In the genomic region with DNA sequence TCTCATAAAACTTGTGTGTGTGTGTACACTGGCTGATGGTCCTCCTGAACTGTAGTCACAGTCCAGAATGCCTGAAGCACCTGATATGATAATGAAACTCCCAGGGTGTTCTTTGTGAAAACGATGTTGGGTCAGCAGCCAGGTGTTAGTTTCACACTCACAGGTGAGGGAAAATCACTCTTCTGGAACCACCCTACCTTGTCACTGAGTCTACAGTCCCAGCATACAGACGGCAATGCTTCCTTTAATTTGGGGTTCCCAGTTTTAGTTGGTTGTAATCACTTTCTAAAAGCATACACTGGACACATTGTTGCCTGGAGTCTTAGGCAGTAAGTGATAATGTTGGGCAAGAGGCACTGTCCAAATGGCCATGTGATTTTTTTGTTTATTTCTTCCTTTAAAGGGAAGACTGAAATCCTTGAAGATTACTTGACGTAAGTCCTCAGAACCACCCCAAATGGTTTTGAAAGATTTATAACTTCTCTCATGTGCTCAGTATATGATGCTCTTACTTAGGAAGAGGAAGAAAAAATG, we compare ENCODE assay signal across 8 cellular contexts. TPM values are rescaled to one million over a fixed set of nuclear protein-coding genes. Genes with fewer than 3 reads are reported as not detected.
DNase-seq lines count a peak whose midpoint lies in the region; ATAC-seq and TF ChIP-seq lines count a peak whose summit lies in the region.

No MANE protein-coding gene starts in this region.

- peak; percentile 74 for ATAC-seq in GM19043 (IDR thresholded peaks at IDR 0.05; ENCODE audit: low read depth, unreplicated experiment)
- ATAC-seq in HG03025 (IDR thresholded peaks at IDR 0.05; ENCODE audit: low FRiP score, unreplicated experiment): peak; percentile 83

- H3K4me1 ChIP-seq in adrenal gland (replicated peaks in 1 of 2): peaks cover 54 to 80% of the 10 kb centered on the region in 2 donors
- H3K4me1 ChIP-seq in rectal smooth muscle tissue (ENCODE audit: control insufficient read depth, insufficient read depth, low read length): peaks cover 6% of the 10 kb centered on the region

- H3K36me3 ChIP-seq in adrenal gland (replicated peaks in 1 of 2) (no peaks in the 10 kb centered on the region), rectal smooth muscle tissue (ENCODE audit: control insufficient read depth, insufficient read depth, low read length) (no peaks in the 10 kb centered on the region)

- no peak overlapping the region for H3K9ac ChIP-seq in rectal smooth muscle tissue (ENCODE audit: low read length)

- H3K4me3 ChIP-seq in adrenal gland (no peak overlapping the region), rectal smooth muscle tissue (ENCODE audit: low read length) (no peak overlapping the region)

- H3K27me3 ChIP-seq in adrenal gland: no peaks in the 10 kb centered on the region
- H3K27me3 ChIP-seq in rectal smooth muscle tissue (ENCODE audit: control insufficient read depth, insufficient read depth, low read length): no peaks in the 10 kb centered on the region

- intact Hi-C loops in adrenal gland (cut with DNase I): no loop called here

- peak overlapping the region in 4 of 5 donors; percentile 45 to 88 (median 66) for H3K27ac ChIP-seq in adrenal gland
- H3K27ac ChIP-seq in rectal smooth muscle tissue (ENCODE audit: low read depth, low read length): peak overlapping the region; percentile 41

- no peaks in the 10 kb centered on the region for H3K9me3 ChIP-seq in adrenal gland (replicated peaks in 1 of 3)

- WGBS in adrenal gland, 4 donors: 57 to 58% (median 58%) methylated on average over 3 of the region's 3 CpGs

- DNase-seq in adrenal gland (peak in 2 of 7 donors; percentile 13 to 30), COR-L47 (lab: John Stamatoyannopoulos, UW) (no peak), activated gamma-delta T cell (lab: John Stamatoyannopoulos, UW) (no peak), KG1 (lab: John Stamatoyannopoulos, UW) (no peak)
- no peak for DNase-seq in activated CD8-positive, alpha-beta memory T cell treated with anti-CD3 and anti-CD28 coated beads for 24 hours

- TF ChIP-seq POLR2A in adrenal gland (IDR thresholded peaks at IDR 0.05): no peak

- no peak for TF ChIP-seq CTCF in adrenal gland (IDR thresholded peaks at IDR 0.05)

RNA-seq across cellular contexts. Expression of a gene that starts 18.2 kb away (rescaled TPM):
- total RNA-seq in adrenal gland: 100 to 1,000 TPM; 117 to 224 (median 152) TPM
- 100 to 1,000 TPM in 1 of 3 donors, 10 to 100 TPM in 2; 46.8 to 144 (median 62.7) TPM for polyA plus RNA-seq in adrenal gland

RNA-seq across cellular contexts. Expression of a gene that starts 40.2 kb away (rescaled TPM):
- total RNA-seq in adrenal gland: 10 to 100 TPM in 7 of 8 donors, 1 to 10 TPM in 1; 8.5 to 23.6 (median 14.8) TPM
- polyA plus RNA-seq in adrenal gland: 10 to 100 TPM; 17.5 to 39.7 (median 25.1) TPM
